Comparison of ENCODE assay signal across 12 cellular contexts in the genomic region with DNA sequence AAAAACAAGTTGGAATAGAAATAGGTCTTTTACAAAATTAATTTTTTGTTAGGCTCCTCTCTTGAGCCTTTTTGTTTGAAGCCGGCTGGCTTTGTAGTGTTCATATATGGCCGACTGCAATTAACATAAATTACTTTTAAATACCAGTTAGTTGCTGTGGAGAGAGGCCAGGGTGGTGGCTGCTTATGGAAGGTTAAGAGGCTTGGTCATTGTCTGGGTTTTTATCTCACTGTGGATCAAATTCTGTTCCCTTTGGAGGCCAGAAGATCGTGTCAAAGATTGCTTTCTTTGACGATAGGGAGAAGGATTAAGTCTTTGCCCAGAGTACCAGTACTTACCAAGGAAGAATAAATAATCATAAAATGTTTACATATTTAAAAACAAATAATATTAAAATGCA. TPM values are rescaled to one million over a fixed set of nuclear protein-coding genes. Genes with fewer than 3 reads are reported as not detected.
DNase-seq lines count a peak whose midpoint lies in the region; ATAC-seq and TF ChIP-seq lines count a peak whose summit lies in the region.
"Had no signal": no experiment of that assay in that cellular context is flagged by ENCODE, and none has a peak within 500 bp of the region (broad histone marks: within the 10 kb centered on the region; RNA-seq: fewer than 3 reads in every experiment).

No MANE protein-coding gene starts in this region.

- H3K4me1 Mint-ChIP-seq in osteocyte (ENCODE audit: unreplicated experiment), result peaks cover 43% of the 10 kb centered on the region

- peak overlapping the region; percentile 80 for H3K27ac Mint-ChIP-seq in osteocyte (ENCODE audit: unreplicated experiment)

- no peaks in the 10 kb centered on the region for H3K27me3 ChIP-seq in vagina

- intact Hi-C loops in vagina (cut with DNase I), result no loop called here

- peak; percentile 11; the same call in 1 of the 3 replicates for ATAC-seq in SK-N-SH treated with all-trans-retinoic acid at 6 μM for 48 hours

- peaks cover 0 to 6% of the 10 kb centered on the region in 2 donors for H3K36me3 ChIP-seq in vagina

- H3K9me3 Mint-ChIP-seq in osteocyte (ENCODE audit: unreplicated experiment), result peaks cover 6% of the 10 kb centered on the region
- H3K9me3 Mint-ChIP-seq: CD8-positive, alpha-beta memory T cell had no signal

- no peaks in the 10 kb centered on the region for H3K9me3 ChIP-seq in vagina

- no peak for TF ChIP-seq POLR2A in vagina (IDR thresholded peaks at IDR 0.05)

- H3K27ac ChIP-seq in vagina (no peak overlapping the region), coronary artery (no peak overlapping the region)

- H3K27me3 Mint-ChIP-seq in osteocyte (ENCODE audit: unreplicated experiment), result no peaks in the 10 kb centered on the region
- H3K27me3 Mint-ChIP-seq: CD8-positive, alpha-beta memory T cell had no signal

- no peaks in the 10 kb centered on the region for H3K4me1 ChIP-seq in vagina

- H3K4me3 ChIP-seq in vagina, result no peak overlapping the region
- no peak overlapping the region for H3K4me3 ChIP-seq in coronary artery

- DNase-seq in ELF-1 (ENCODE audit: low read depth, low spot score), result peak; percentile 63
- DNase-seq in NCI-H1417 treated with DMSO at 0.1 percent for 48 hours (lab: John Stamatoyannopoulos, UW), result peak; percentile 85
- no peak for DNase-seq in osteocyte (ENCODE audit: extremely low spot score, unreplicated experiment)
- no peak for DNase-seq in vagina (ENCODE audit: extremely low spot score in 2 of 2)
- no peak for DNase-seq in anterior cingulate cortex (lab: John Stamatoyannopoulos, UW)
- DNase-seq in coronary artery (ENCODE audit: low spot score), result no peak
- DNase-seq: CD8-positive, alpha-beta memory T cell; effector memory CD4-positive, alpha-beta T cell; stimulated activated CD4-positive, alpha-beta T cell treated with anti-CD3 and anti-CD28 coated beads, Interleukin-2, amount 100 ng/mL, for 24 hours; stimulated activated naive CD4-positive, alpha-beta T cell; T-helper 9 cell had no signal

- TF ChIP-seq CTCF in osteocyte (IDR thresholded peaks at IDR 0.05) (no peak), vagina (IDR thresholded peaks at IDR 0.05) (no peak), coronary artery (IDR thresholded peaks at IDR 0.05) (no peak)

- peaks cover 25% of the 10 kb centered on the region for H3K36me3 Mint-ChIP-seq in osteocyte (ENCODE audit: unreplicated experiment)

- no peak overlapping the region for H3K4me3 Mint-ChIP-seq in osteocyte (ENCODE audit: unreplicated experiment)
- H3K4me3 Mint-ChIP-seq: CD8-positive, alpha-beta memory T cell had no signal

TF ChIP-seq in SK-N-SH treated with all-trans-retinoic acid at 6 μM for 48 hours, 23 proteins besides CTCF, POLR2A, EP300 and RAD21:
- TF ChIP-seq RARB (CRISPR knock-in tag; IDR thresholded peaks at IDR 0.05) (no peak), PPARA (CRISPR knock-in tag; IDR thresholded peaks at IDR 0.05; ENCODE audit: borderline replicate concordance) (no peak), BACH2 (CRISPR knock-in tag; IDR thresholded peaks at IDR 0.05; ENCODE audit: borderline replicate concordance) (no peak), SNAI2 (CRISPR knock-in tag; IDR thresholded peaks at IDR 0.05) (no peak), ZFP30 (CRISPR knock-in tag; IDR thresholded peaks at IDR 0.05) (no peak), ARNTL (CRISPR knock-in tag; IDR thresholded peaks at IDR 0.05; ENCODE audit: borderline replicate concordance, low read depth) (no peak), CSDC2 (CRISPR knock-in tag; IDR thresholded peaks at IDR 0.05) (no peak), GLIS3 (CRISPR knock-in tag; IDR thresholded peaks at IDR 0.05) (no peak), ZNF70 (CRISPR knock-in tag; IDR thresholded peaks at IDR 0.05) (no peak), ZNF8 (CRISPR knock-in tag; IDR thresholded peaks at IDR 0.05) (no peak), TOX (CRISPR knock-in tag; IDR thresholded peaks at IDR 0.05; ENCODE audit: borderline replicate concordance) (no peak), TCF4 (CRISPR knock-in tag; IDR thresholded peaks at IDR 0.05; ENCODE audit: borderline replicate concordance) (no peak), OSR1 (CRISPR knock-in tag; IDR thresholded peaks at IDR 0.05) (no peak), ESRRG (CRISPR knock-in tag; IDR thresholded peaks at IDR 0.05) (no peak), ISL1 (CRISPR knock-in tag; IDR thresholded peaks at IDR 0.05) (no peak)
- TF ChIP-seq, protein P1, sequence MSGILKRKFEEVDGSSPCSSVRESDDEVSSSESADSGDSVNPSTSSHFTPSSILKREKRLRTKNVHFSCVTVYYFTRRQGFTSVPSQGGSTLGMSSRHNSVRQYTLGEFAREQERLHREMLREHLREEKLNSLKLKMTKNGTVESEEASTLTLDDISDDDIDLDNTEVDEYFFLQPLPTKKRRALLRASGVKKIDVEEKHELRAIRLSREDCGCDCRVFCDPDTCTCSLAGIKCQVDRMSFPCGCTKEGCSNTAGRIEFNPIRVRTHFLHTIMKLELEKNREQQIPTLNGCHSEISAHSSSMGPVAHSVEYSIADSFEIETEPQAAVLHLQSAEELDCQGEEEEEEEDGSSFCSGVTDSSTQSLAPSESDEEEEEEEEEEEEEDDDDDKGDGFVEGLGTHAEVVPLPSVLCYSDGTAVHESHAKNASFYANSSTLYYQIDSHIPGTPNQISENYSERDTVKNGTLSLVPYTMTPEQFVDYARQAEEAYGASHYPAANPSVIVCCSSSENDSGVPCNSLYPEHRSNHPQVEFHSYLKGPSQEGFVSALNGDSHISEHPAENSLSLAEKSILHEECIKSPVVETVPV (CRISPR knock-in tag; IDR thresholded peaks at IDR 0.05), result no peak
- TF ChIP-seq, protein P2, sequence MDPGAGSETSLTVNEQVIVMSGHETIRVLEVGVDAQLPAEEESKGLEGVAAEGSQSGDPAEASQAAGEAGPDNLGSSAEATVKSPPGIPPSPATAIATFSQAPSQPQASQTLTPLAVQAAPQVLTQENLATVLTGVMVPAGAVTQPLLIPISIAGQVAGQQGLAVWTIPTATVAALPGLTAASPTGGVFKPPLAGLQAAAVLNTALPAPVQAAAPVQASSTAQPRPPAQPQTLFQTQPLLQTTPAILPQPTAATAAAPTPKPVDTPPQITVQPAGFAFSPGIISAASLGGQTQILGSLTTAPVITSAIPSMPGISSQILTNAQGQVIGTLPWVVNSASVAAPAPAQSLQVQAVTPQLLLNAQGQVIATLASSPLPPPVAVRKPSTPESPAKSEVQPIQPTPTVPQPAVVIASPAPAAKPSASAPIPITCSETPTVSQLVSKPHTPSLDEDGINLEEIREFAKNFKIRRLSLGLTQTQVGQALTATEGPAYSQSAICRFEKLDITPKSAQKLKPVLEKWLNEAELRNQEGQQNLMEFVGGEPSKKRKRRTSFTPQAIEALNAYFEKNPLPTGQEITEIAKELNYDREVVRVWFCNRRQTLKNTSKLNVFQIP (CRISPR knock-in tag; IDR thresholded peaks at IDR 0.05; ENCODE audit: borderline replicate concordance, low read depth), result no peak
TF ChIP-seq in SK-N-SH treated with all-trans-retinoic acid at 6 μM for 48 hours: peak in this region for 0.

RNA-seq across cellular contexts. Expression of a gene that starts 39.9 kb away (rescaled TPM):
- 68.5 and 75.5 TPM in 2 replicates for total RNA-seq in osteocyte
- 27.3 TPM for total RNA-seq in vagina

Comparison
In these comparisons a context has a peak if more than half of its experiments do, and no peak if none do; other contexts are left out.
1. DNase-seq: peak in ELF-1 (single experiment) and NCI-H1417 treated with DMSO at 0.1 percent for 48 hours (single experiment); none in osteocyte (single experiment), vagina (0 of 2), anterior cingulate cortex (0 of 58) and coronary artery (single experiment).